In genomic region chr12:52924764-52925716, GRCh38 we compare ENCODE assay signal across 11 cellular contexts. TPM values are rescaled to one million over a fixed set of nuclear protein-coding genes. Genes with fewer than 3 reads are reported as not detected.
A peak's percentile ranks its signal among the peaks of the same experiment; 100 is the strongest.
DNase-seq lines count a peak whose midpoint lies in the region; ATAC-seq, FAIRE-seq and TF ChIP-seq lines count a peak whose summit lies in the region.
"Had no signal": no experiment of that assay in that cellular context is flagged by ENCODE, and none has a peak within 500 bp of the region (broad histone marks: within the 10 kb centered on the region; RNA-seq: fewer than 3 reads in every experiment).

No MANE protein-coding gene starts in this region.

- H3K4me3 ChIP-seq in keratinocyte (ENCODE audit: control insufficient read depth in 2 of 3, extremely low read depth in 1 of 3, insufficient read depth in 2 of 3, low read depth in 1 of 3, low read length in 3 of 3), result no peak overlapping the region

- peak overlapping the region; percentile 8 for H3K9ac ChIP-seq in keratinocyte (ENCODE audit: control insufficient read depth, extremely low read depth, insufficient read depth, low read length)

- H3K4me1 Mint-ChIP-seq in stimulated activated memory B cell treated with anti-CD40 and anti-IgM and Interleukin-4, amounts not matched to agents 10 μg/mL and 1 μg/mL and 100 μg/mL, for 72 hours, result no peaks in the 10 kb centered on the region

- no peak for TF ChIP-seq CTCF in keratinocyte (optimal IDR thresholded peaks at IDR 0.05 in 1 of 3, IDR thresholded peaks at IDR 0.05 in 1 of 3, conservative IDR thresholded peaks at IDR 0.05 in 1 of 3; ENCODE audit: extremely low read depth in 1 of 3, insufficient read depth in 2 of 3, low read length in 3 of 3)

- peaks cover 30% of the 10 kb centered on the region for H3K4me1 ChIP-seq in keratinocyte (ENCODE audit: control insufficient read depth, extremely low read depth, insufficient read depth, low read length)

- DNase-seq in left ventricle myocardium superior, result no peak
- no peak for DNase-seq in cardiac septum (ENCODE audit: low spot score)
- DNase-seq in amniotic epithelial cell (ENCODE audit: low read depth), result peak; percentile 100
- DNase-seq in keratinocyte (ENCODE audit: low read depth, low spot score), result no peak
- DNase-seq in urothelium cell line (ENCODE audit: low spot score), result peak; percentile 74
- no peak for DNase-seq in activated CD4-positive, alpha-beta T cell treated with anti-CD3 and anti-CD28 coated beads, Interleukin-2, amount 50 U/mL, for 4 hours
- DNase-seq: C1 segment of cervical spinal cord, cortex of kidney, NCI-H774 had no signal

- no peaks in the 10 kb centered on the region for H3K36me3 ChIP-seq in keratinocyte (ENCODE audit: control insufficient read depth in 2 of 2, extremely low read depth in 1 of 2, insufficient read depth in 2 of 2, low read length in 2 of 2)

- peaks cover 34% of the 10 kb centered on the region for H3K27me3 Mint-ChIP-seq in stimulated activated memory B cell treated with anti-CD40 and anti-IgM and Interleukin-4, amounts not matched to agents 10 μg/mL and 1 μg/mL and 100 μg/mL, for 72 hours

- peak overlapping the region; percentile 45 for H3K4me2 ChIP-seq in keratinocyte (ENCODE audit: control insufficient read depth, extremely low read depth, insufficient read depth, low read depth, low read length)

- no peaks in the 10 kb centered on the region for H3K27me3 ChIP-seq in keratinocyte (ENCODE audit: control insufficient read depth, extremely low read depth, insufficient read depth, low read length)

- no peaks in the 10 kb centered on the region for H3K9me1 ChIP-seq in keratinocyte (ENCODE audit: control insufficient read depth, extremely low read depth, insufficient read depth, low read length)

- no peak overlapping the region for H3K27ac Mint-ChIP-seq in stimulated activated memory B cell treated with anti-CD40 and anti-IgM and Interleukin-4, amounts not matched to agents 10 μg/mL and 1 μg/mL and 100 μg/mL, for 72 hours

- no peaks in the 10 kb centered on the region for H3K9me3 ChIP-seq in keratinocyte (ENCODE audit: control insufficient read depth, low read depth, low read length)

- no peaks in the 10 kb centered on the region for H3K36me3 Mint-ChIP-seq in stimulated activated memory B cell treated with anti-CD40 and anti-IgM and Interleukin-4, amounts not matched to agents 10 μg/mL and 1 μg/mL and 100 μg/mL, for 72 hours

- intact Hi-C loops in left ventricle myocardium superior (cut with micrococcal nuclease), result no loop called here
- intact Hi-C loops in cardiac septum (cut with DNase I), result no loop called here

- FAIRE-seq in keratinocyte (lab: Jason Lieb, UNC) (no peak), urothelium cell line (lab: Jason Lieb, UNC) (no peak)

- H3K27ac ChIP-seq in keratinocyte (ENCODE audit: control insufficient read depth, insufficient read depth, low read length), result peak overlapping the region; percentile 50

- ATAC-seq in left ventricle myocardium superior (peak; percentile 12), HG03025 (IDR thresholded peaks at IDR 0.05; ENCODE audit: low FRiP score, unreplicated experiment) (no peak)
- ATAC-seq in stimulated activated memory B cell treated with anti-CD40 and anti-IgM and Interleukin-4, amounts not matched to agents 10 μg/mL and 1 μg/mL and 100 μg/mL, for 72 hours, result no peak

- H2AFZ ChIP-seq in keratinocyte (ENCODE audit: control insufficient read depth, low read length), result peak overlapping the region; percentile 58

- no peaks in the 10 kb centered on the region for H3K79me2 ChIP-seq in keratinocyte (ENCODE audit: control insufficient read depth, insufficient read depth, low read length)

- no peak overlapping the region for H3K4me3 Mint-ChIP-seq in stimulated activated memory B cell treated with anti-CD40 and anti-IgM and Interleukin-4, amounts not matched to agents 10 μg/mL and 1 μg/mL and 100 μg/mL, for 72 hours

- H4K20me1 ChIP-seq in keratinocyte (ENCODE audit: control insufficient read depth, extremely low read depth, insufficient read depth, low read length), result no peaks in the 10 kb centered on the region

- H3K9me3 Mint-ChIP-seq in stimulated activated memory B cell treated with anti-CD40 and anti-IgM and Interleukin-4, amounts not matched to agents 10 μg/mL and 1 μg/mL and 100 μg/mL, for 72 hours, result no peaks in the 10 kb centered on the region

- dilution Hi-C loops in keratinocyte (cut with MboI; ENCODE audit: extremely low pct_ligation_motif_present, low sequenced_read_pairs), result no loop called here

RNA-seq across cellular contexts. Expression of gene KRT8, which starts 20.2 kb away (rescaled TPM):
- total RNA-seq in left ventricle myocardium superior (100 TPM), cardiac septum (82.2 TPM)
- 151 to 286 TPM (median 160 TPM) in 3 replicates for polyA plus RNA-seq in keratinocyte
- 51.4 TPM for polyA plus RNA-seq in keratinocyte (2011; ENCODE audit: low read depth)
- polyA plus RNA-seq in keratinocyte (2011; cell fraction: cytosol; rRNA removed), result 114 and 155 TPM in 2 replicates
- 76.6 and 90.5 TPM in 2 replicates for polyA plus RNA-seq in keratinocyte (2011; cell fraction: nucleus; rRNA removed)
- 22.4 and 298 TPM in 2 replicates for polyA plus RNA-seq in keratinocyte (2012; ENCODE audit: low replicate concordance)
- polyA minus RNA-seq in keratinocyte, result 144 to 245 TPM (median 179 TPM) in 3 replicates
- polyA minus RNA-seq in keratinocyte (2011; cell fraction: cytosol; rRNA and poly(A)+ RNA removed), result 273 TPM
- 68.3 and 75.2 TPM in 2 replicates for polyA minus RNA-seq in keratinocyte (2011; cell fraction: nucleus; rRNA and poly(A)+ RNA removed)

RNA-seq across cellular contexts. Expression of gene KRT18, which starts 23.9 kb away (rescaled TPM):
- total RNA-seq in left ventricle myocardium superior (9.2 TPM), cardiac septum (10.7 TPM)
- 75.1 to 423 TPM (median 182 TPM) in 3 replicates for polyA plus RNA-seq in keratinocyte
- 53.0 TPM for polyA plus RNA-seq in keratinocyte (2011; ENCODE audit: low read depth)
- 119 and 164 TPM in 2 replicates for polyA plus RNA-seq in keratinocyte (2011; cell fraction: cytosol; rRNA removed)
- polyA plus RNA-seq in keratinocyte (2011; cell fraction: nucleus; rRNA removed), result 90.3 and 92.6 TPM in 2 replicates
- 75.5 and 388 TPM in 2 replicates for polyA plus RNA-seq in keratinocyte (2012; ENCODE audit: low replicate concordance)
- polyA minus RNA-seq in keratinocyte, result 62.1 to 507 TPM (median 158 TPM) in 3 replicates
- 123 TPM for polyA minus RNA-seq in keratinocyte (2011; cell fraction: cytosol; rRNA and poly(A)+ RNA removed)
- polyA minus RNA-seq in keratinocyte (2011; cell fraction: nucleus; rRNA and poly(A)+ RNA removed), result 29.4 and 32.0 TPM in 2 replicates

Comparison
In these comparisons a context has a peak if more than half of its experiments do, and no peak if none do; other contexts are left out.
1. DNase-seq: peak in amniotic epithelial cell (single experiment) and urothelium cell line (single experiment); none in left ventricle myocardium superior (single experiment), cardiac septum (single experiment), keratinocyte (single experiment) and activated CD4-positive, alpha-beta T cell treated with anti-CD3 and anti-CD28 coated beads, Interleukin-2, amount 50 U/mL, for 4 hours (0 of 2).